22 cellular contexts compared by ENCODE assay signal in the genomic region with DNA sequence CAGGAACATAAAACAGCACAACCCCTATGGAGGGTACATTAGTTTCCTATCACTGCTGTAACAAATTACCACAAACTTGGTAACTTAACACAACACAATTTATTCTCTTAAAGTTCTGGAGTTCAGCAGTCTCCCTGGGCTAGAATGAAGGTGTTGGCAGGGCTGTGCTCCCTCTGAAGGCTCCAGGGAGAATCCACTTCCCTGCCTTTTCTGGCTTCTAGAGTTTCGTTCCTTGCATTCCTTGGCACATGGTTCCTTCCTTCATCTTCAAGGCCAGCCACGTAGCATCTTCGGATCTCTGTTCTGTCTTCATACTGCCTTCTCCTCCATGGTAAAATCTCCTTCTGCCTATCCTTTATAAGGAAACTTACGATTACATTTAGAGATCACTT. TPM values are rescaled to one million over a fixed set of nuclear protein-coding genes. Genes with fewer than 3 reads are reported as not detected.
A peak's percentile ranks its signal among the peaks of the same experiment; 100 is the strongest.
DNase-seq lines count a peak whose midpoint lies in the region; ATAC-seq and TF ChIP-seq lines count a peak whose summit lies in the region.
"Had no signal": no experiment of that assay in that cellular context is flagged by ENCODE, and none has a peak within 500 bp of the region (broad histone marks: within the 10 kb centered on the region; RNA-seq: fewer than 3 reads in every experiment).

No MANE protein-coding gene starts in this region.

- POLR2A ChIA-PET in activated CD8-positive, alpha-beta T cell treated with anti-CD3 and anti-CD28 coated beads, Interleukin-2, amount 10 ng/mL, durations not matched to agents 7 days and 5 days (lab: Charles Lee), result no interaction called here

- in situ Hi-C loops in transverse colon (cut with MboI; ENCODE audit: low pct_ligation_motif_present in 1 of 4, low pct_unique_long_range_greater_than_20kb in 1 of 4, low sequenced_read_pairs in 3 of 4), result no loop called here

- no peaks in the 10 kb centered on the region for H3K27me3 Mint-ChIP-seq in activated CD8-positive, alpha-beta T cell treated with anti-CD3 and anti-CD28 coated beads, Interleukin-2, amount 10 ng/mL, durations not matched to agents 7 days and 5 days (ENCODE audit: low read depth)
- H3K27me3 Mint-ChIP-seq: activated naive CD8-positive, alpha-beta T cell treated with anti-CD3 and anti-CD28 coated beads for 36 hours; stimulated activated naive B cell treated with anti-CD40 and anti-IgM and Interleukin-4, amounts not matched to agents 10 μg/mL and 1 μg/mL and 100 μg/mL, for 72 hours had no signal

- H3K27ac ChIP-seq in adrenal gland, result peak overlapping the region in 3 of 5 donors; percentile 13 to 74 (median 49)
- H3K27ac ChIP-seq in gastroesophageal sphincter, result peak overlapping the region; percentile 6 to 68 (median 58)
- no peak overlapping the region for H3K27ac ChIP-seq in neuronal stem cell (replicated peaks; ENCODE audit: low read length)
- H3K27ac ChIP-seq in transverse colon, result peak overlapping the region; percentile 12 to 66 (median 44)
- H3K27ac ChIP-seq: neutrophil, prostate gland had no signal

- H3K9me3 ChIP-seq in adrenal gland (replicated peaks in 1 of 3) (peaks cover 0 to 10% (median 0%) of the 10 kb centered on the region in 3 donors), gastroesophageal sphincter (no peaks in the 10 kb centered on the region), neuronal stem cell (replicated peaks in 1 of 2; ENCODE audit: control insufficient read depth in 2 of 2, insufficient read depth in 1 of 2, low read depth in 1 of 2, low read length in 2 of 2) (peaks cover 0 to 2% of the 10 kb centered on the region in 2 donors), transverse colon (peaks cover 0 to 6% of the 10 kb centered on the region in 2 donors)
- H3K9me3 ChIP-seq: neutrophil, prostate gland had no signal

- H3K27me3 ChIP-seq in adrenal gland (no peaks in the 10 kb centered on the region), gastroesophageal sphincter (no peaks in the 10 kb centered on the region), neuronal stem cell (ENCODE audit: control insufficient read depth in 3 of 3, insufficient read depth in 3 of 3, low read depth in 1 of 3, low read length in 3 of 3) (no peaks in the 10 kb centered on the region), transverse colon (no peaks in the 10 kb centered on the region)
- H3K27me3 ChIP-seq: neutrophil had no signal

- peaks cover 7% of the 10 kb centered on the region for H3K9me3 Mint-ChIP-seq in activated CD8-positive, alpha-beta T cell treated with anti-CD3 and anti-CD28 coated beads, Interleukin-2, amount 10 ng/mL, durations not matched to agents 7 days and 5 days (ENCODE audit: insufficient read depth)

- no peak overlapping the region for H3K4me3 ChIP-seq in adrenal gland
- H3K4me3 ChIP-seq in gastroesophageal sphincter, result no peak overlapping the region
- H3K4me3 ChIP-seq in neuronal stem cell (ENCODE audit: low read length in 2 of 2), result no peak overlapping the region
- no peak overlapping the region for H3K4me3 ChIP-seq in transverse colon
- H3K4me3 ChIP-seq: lung, prostate gland had no signal

- H3K36me3 ChIP-seq in adrenal gland (replicated peaks in 1 of 2) (no peaks in the 10 kb centered on the region), gastroesophageal sphincter (no peaks in the 10 kb centered on the region), neuronal stem cell (replicated peaks in 1 of 2; ENCODE audit: control insufficient read depth in 2 of 2, insufficient read depth in 2 of 2, low read length in 2 of 2) (no peaks in the 10 kb centered on the region), transverse colon (peaks cover 0 to 7% (median 0%) of the 10 kb centered on the region in 4 donors)
- H3K36me3 ChIP-seq: neutrophil, prostate gland had no signal

- no peaks in the 10 kb centered on the region for H3K79me1 ChIP-seq in neuronal stem cell (ENCODE audit: low read depth, low read length)

- no peak for TF ChIP-seq POLR2A in adrenal gland (IDR thresholded peaks at IDR 0.05)
- no peak for TF ChIP-seq POLR2A in gastroesophageal sphincter (IDR thresholded peaks at IDR 0.05)
- no peak for TF ChIP-seq POLR2A in transverse colon (IDR thresholded peaks at IDR 0.05)

- no peak overlapping the region for H3K4me2 ChIP-seq in neuronal stem cell (ENCODE audit: insufficient read depth, low read length, poor library complexity, severe bottlenecking)
- H3K4me2 ChIP-seq: SK-N-SH had no signal

- ATAC-seq in gastroesophageal sphincter, result peak; percentile 83
- ATAC-seq in activated CD8-positive, alpha-beta T cell treated with anti-CD3 and anti-CD28 coated beads, Interleukin-2, amount 10 ng/mL, durations not matched to agents 7 days and 5 days, result no peak
- ATAC-seq: stimulated activated naive B cell treated with anti-CD40 and anti-IgM and Interleukin-4, amounts not matched to agents 10 μg/mL and 1 μg/mL and 100 μg/mL, for 72 hours had no signal

- TF ChIP-seq EP300 in gastroesophageal sphincter (IDR thresholded peaks at IDR 0.05) (no peak), transverse colon (IDR thresholded peaks at IDR 0.05; ENCODE audit: low read depth) (no peak)

- no peak overlapping the region for H3K4ac ChIP-seq in neuronal stem cell (ENCODE audit: low read length)

- H2BK12ac ChIP-seq in neuronal stem cell (ENCODE audit: low read length), result no peak overlapping the region

- H2BK5ac ChIP-seq in neuronal stem cell (ENCODE audit: low read length), result no peak overlapping the region

- peaks cover 0 to 8% of the 10 kb centered on the region in 2 donors for H3K4me1 ChIP-seq in adrenal gland (replicated peaks in 1 of 2)
- H3K4me1 ChIP-seq in gastroesophageal sphincter, result peaks cover 0 to 21% (median 0%) of the 10 kb centered on the region in 3 donors
- peaks cover 0 to 2% of the 10 kb centered on the region in 2 donors for H3K4me1 ChIP-seq in neuronal stem cell (ENCODE audit: control insufficient read depth in 2 of 2, insufficient read depth in 1 of 2, low read depth in 1 of 2, low read length in 2 of 2)
- H3K4me1 ChIP-seq in transverse colon, result peaks cover 0 to 13% (median 9%) of the 10 kb centered on the region in 4 donors
- H3K4me1 ChIP-seq: prostate gland had no signal

- intact Hi-C loops in adrenal gland (cut with DNase I), result no loop called here
- intact Hi-C loops in transverse colon (cut with DNase I; ENCODE audit: low total_unique reads), result no loop called here
- intact Hi-C loops in head of caudate nucleus (cut with DNase I), result no loop called here

- H3K4me1 Mint-ChIP-seq in activated CD8-positive, alpha-beta T cell treated with anti-CD3 and anti-CD28 coated beads, Interleukin-2, amount 10 ng/mL, durations not matched to agents 7 days and 5 days (ENCODE audit: low read depth), result no peaks in the 10 kb centered on the region
- H3K4me1 Mint-ChIP-seq: activated naive CD8-positive, alpha-beta T cell treated with anti-CD3 and anti-CD28 coated beads for 36 hours had no signal

- no peak overlapping the region for H2BK15ac ChIP-seq in neuronal stem cell (ENCODE audit: low read length)

- no peak overlapping the region for H3K27ac Mint-ChIP-seq in activated CD8-positive, alpha-beta T cell treated with anti-CD3 and anti-CD28 coated beads, Interleukin-2, amount 10 ng/mL, durations not matched to agents 7 days and 5 days
- H3K27ac Mint-ChIP-seq: activated naive CD8-positive, alpha-beta T cell treated with anti-CD3 and anti-CD28 coated beads for 36 hours; stimulated activated naive B cell treated with anti-CD40 and anti-IgM and Interleukin-4, amounts not matched to agents 10 μg/mL and 1 μg/mL and 100 μg/mL, for 72 hours had no signal

- H2AK5ac ChIP-seq in neuronal stem cell (ENCODE audit: low read depth, low read length), result no peak overlapping the region

- no peak overlapping the region for H3K14ac ChIP-seq in neuronal stem cell (ENCODE audit: low read length)

- no peak overlapping the region for H3K4me3 Mint-ChIP-seq in activated CD8-positive, alpha-beta T cell treated with anti-CD3 and anti-CD28 coated beads, Interleukin-2, amount 10 ng/mL, durations not matched to agents 7 days and 5 days
- H3K4me3 Mint-ChIP-seq: activated naive CD8-positive, alpha-beta T cell treated with anti-CD3 and anti-CD28 coated beads for 36 hours; stimulated activated naive B cell treated with anti-CD40 and anti-IgM and Interleukin-4, amounts not matched to agents 10 μg/mL and 1 μg/mL and 100 μg/mL, for 72 hours had no signal

- no peak for TF ChIP-seq CTCF in adrenal gland (IDR thresholded peaks at IDR 0.05)
- no peak for TF ChIP-seq CTCF in gastroesophageal sphincter (IDR thresholded peaks at IDR 0.05)
- no peak for TF ChIP-seq CTCF in transverse colon (IDR thresholded peaks at IDR 0.05)

- H3K9ac ChIP-seq in neuronal stem cell (ENCODE audit: low read depth, low read length, poor library complexity), result no peak overlapping the region
- H3K9ac ChIP-seq: SK-N-SH had no signal

- H4K8ac ChIP-seq in neuronal stem cell (ENCODE audit: low read depth, low read length), result no peak overlapping the region

- H3K36me3 Mint-ChIP-seq in activated CD8-positive, alpha-beta T cell treated with anti-CD3 and anti-CD28 coated beads, Interleukin-2, amount 10 ng/mL, durations not matched to agents 7 days and 5 days (ENCODE audit: low read depth), result peaks cover 5% of the 10 kb centered on the region

- no peak overlapping the region for H4K91ac ChIP-seq in neuronal stem cell (ENCODE audit: low read depth, low read length, poor library complexity)

- no peak overlapping the region for H3K18ac ChIP-seq in neuronal stem cell (ENCODE audit: low read length)

- H3K23ac ChIP-seq in neuronal stem cell (ENCODE audit: low read depth, low read length, poor library complexity), result no peak overlapping the region

- CTCF ChIA-PET in activated CD8-positive, alpha-beta T cell treated with anti-CD3 and anti-CD28 coated beads, Interleukin-2, amount 10 ng/mL, durations not matched to agents 7 days and 5 days (lab: Charles Lee), result interaction anchor here (1.1 kb wide), 2 partner anchors 12 to 29 kb away, joined by 3 read pairs; no protein-coding TSS in a partner anchor

- WGBS in adrenal gland, 4 donors, result 83 to 89% (median 88%) methylated on average over 4 of the region's 4 CpGs
- 47 to 51% methylated on average over 4 of the region's 4 CpGs for WGBS in gastroesophageal sphincter (ENCODE audit: low coverage in 1 of 2), 2 donors
- WGBS in neuronal stem cell (ENCODE audit: extremely low coverage in 2 of 2, insufficient read length in 2 of 2, insufficient replicate concordance in 1 of 2), 2 donors, result no CpG with 5 or more reads among the region's 4 CpGs
- 80 to 84% methylated on average over 1 to 4 of the region's 4 CpGs for WGBS in transverse colon (ENCODE audit: low coverage in 1 of 2), 2 donors

- no peak for DNase-seq in adrenal gland
- no peak for DNase-seq in neuronal stem cell (ENCODE audit: low spot score)
- DNase-seq in transverse colon, result no peak
- no peak for DNase-seq in head of caudate nucleus
- DNase-seq in stimulated activated CD4-positive, alpha-beta T cell treated with anti-CD3 and anti-CD28 coated beads, Interleukin-4, amount 100 ng/mL, for 4 hours, result no peak
- DNase-seq in SKM-1 (lab: John Stamatoyannopoulos, UW; ENCODE audit: unreplicated experiment), result no peak
- DNase-seq in activated CD8-positive, alpha-beta T cell treated with anti-CD3 and anti-CD28 coated beads, Interleukin-2, amount 10 ng/mL, durations not matched to agents 7 days and 5 days, result no peak
- DNase-seq: activated CD4-positive, alpha-beta T cell treated with anti-CD3 and anti-CD28 coated beads for 1 hour; activated effector memory CD4-positive, alpha-beta T cell treated with anti-CD3 and anti-CD28 coated beads, Interleukin-2, amount 50 U/mL, for 16 hours; activated naive CD8-positive, alpha-beta T cell treated with anti-CD3 and anti-CD28 coated beads for 36 hours; cerebellar nuclear complex; glutamatergic neuron; kidney; NCI-H1436; NCI-H446; NCI-H82; SK-N-SH; stimulated activated naive B cell treated with anti-CD40 and anti-IgM and Interleukin-4, amounts not matched to agents 10 μg/mL and 1 μg/mL and 100 μg/mL, for 72 hours had no signal

- H2BK120ac ChIP-seq in neuronal stem cell (ENCODE audit: low read depth, low read length), result no peak overlapping the region

- peak overlapping the region; percentile 23 for H2AFZ ChIP-seq in neuronal stem cell (ENCODE audit: low read length)

RNA-seq across cellular contexts. Expression of a gene that starts 25.0 kb away (rescaled TPM):
- 100 to 1,000 TPM; 152 to 735 (median 374) TPM for total RNA-seq in adrenal gland
- 100 to 1,000 TPM in 2 of 3 donors, 10 to 100 TPM in 1; 78.5 to 432 (median 180) TPM for polyA plus RNA-seq in adrenal gland
- 1,000 to 10,000 TPM; 2,362 to 3,466 (median 3,146) TPM for total RNA-seq in gastroesophageal sphincter
- polyA plus RNA-seq in neuronal stem cell (2013, experiment 1 of 2), result 29.4 TPM
- polyA plus RNA-seq in neuronal stem cell (2013, experiment 2 of 2), result 28.1 TPM
- total RNA-seq in transverse colon, result 100 to 1,000 TPM; 628 to 986 (median 782) TPM
- total RNA-seq in activated CD8-positive, alpha-beta T cell treated with anti-CD3 and anti-CD28 coated beads, Interleukin-2, amount 10 ng/mL, durations not matched to agents 7 days and 5 days, result 1 to 10 TPM; 4.0 to 4.2 TPM

RNA-seq across cellular contexts. Expression of a gene that starts 41.3 kb away (rescaled TPM):
- total RNA-seq in adrenal gland (10 to 100 TPM; 23.8 to 93.2 (median 59.6) TPM), gastroesophageal sphincter (10 to 100 TPM; 29.7 to 40.2 (median 31.4) TPM), transverse colon (10 to 100 TPM; 20.7 to 50.3 (median 37.9) TPM)
- polyA plus RNA-seq in adrenal gland, result 100 to 1,000 TPM in 1 of 3 donors, 10 to 100 TPM in 2; 16.5 to 108 (median 21.7) TPM
- 29.6 TPM for polyA plus RNA-seq in neuronal stem cell (2013, experiment 1 of 2)
- polyA plus RNA-seq in neuronal stem cell (2013, experiment 2 of 2), result 31.0 TPM
- 10 to 100 TPM; 56.7 to 68.2 TPM for total RNA-seq in activated CD8-positive, alpha-beta T cell treated with anti-CD3 and anti-CD28 coated beads, Interleukin-2, amount 10 ng/mL, durations not matched to agents 7 days and 5 days

Comparison
In these comparisons a context has a peak if more than half of its experiments do, and no peak if none do; other contexts are left out.
1. RNA of a gene that starts 25.0 kb away (total RNA-seq): 2,362 to 3,466 TPM in gastroesophageal sphincter, 628 to 986 TPM in transverse colon and 152 to 735 TPM in adrenal gland; 4.0 to 4.2 TPM in activated CD8-positive, alpha-beta T cell treated with anti-CD3 and anti-CD28 coated beads, Interleukin-2, amount 10 ng/mL, durations not matched to agents 7 days and 5 days; every median in the first group is over 10 times any median in the second.